ENCODE assay signal across 8 cellular contexts in genomic region chr14:69535230-69535848, GRCh38. TPM values are rescaled to one million over a fixed set of nuclear protein-coding genes. Genes with fewer than 3 reads are reported as not detected.
DNase-seq lines count a peak whose midpoint lies in the region; ATAC-seq, FAIRE-seq and TF ChIP-seq lines count a peak whose summit lies in the region.

No MANE protein-coding gene starts in this region.

- H3K27ac ChIP-seq in DND-41 (ENCODE audit: low read length), result no peak overlapping the region

- H3K36me3 Mint-ChIP-seq in WTC11, result no peaks in the 10 kb centered on the region

- 0 out of 2 replicates have a peak, but pooled peaks cover 3% of the 10 kb centered on the region for H3K27me3 Mint-ChIP-seq in WTC11 (ENCODE audit: low read depth)

- POLR2A ChIA-PET in WTC11 (lab: Charles Lee), result interaction anchor here (1.4 kb wide), 1 partner anchor 39 kb away, joined by 5 read pairs; the partner anchor contains the start of gene CCDC177

- no peaks in the 10 kb centered on the region for H4K20me1 ChIP-seq in DND-41 (ENCODE audit: insufficient read depth, low read length)

- no peaks in the 10 kb centered on the region for H3K4me1 ChIP-seq in DND-41 (ENCODE audit: insufficient read depth, low read length)

- no peak for FAIRE-seq in GM19239 (lab: Jason Lieb, UNC)

- H3K4me2 ChIP-seq in DND-41 (ENCODE audit: insufficient read depth, low read length), result no peak overlapping the region

- H3K9me3 Mint-ChIP-seq in WTC11, result no peaks in the 10 kb centered on the region

- ATAC-seq in DND-41 (ENCODE audit: insufficient read depth, low read depth) (no peak), WTC11 (peak; percentile 98), GM21390 (IDR thresholded peaks at IDR 0.05; ENCODE audit: unreplicated experiment) (no peak), HG03342 (IDR thresholded peaks at IDR 0.05; ENCODE audit: unreplicated experiment) (no peak)

- no peak overlapping the region for H3K4me3 Mint-ChIP-seq in WTC11

- peaks cover 9% of the 10 kb centered on the region for H3K27me3 ChIP-seq in DND-41 (ENCODE audit: insufficient read depth, low read length, poor library complexity)

- H3K9me3 ChIP-seq in DND-41 (ENCODE audit: insufficient read depth, low read length, severe bottlenecking), result no peaks in the 10 kb centered on the region

- H3K4me1 Mint-ChIP-seq in WTC11, result 0 out of 2 replicates have a peak, but pooled peaks cover 7% of the 10 kb centered on the region

- no peak overlapping the region for H3K27ac Mint-ChIP-seq in WTC11

- DNase-seq in DND-41 (no peak), NCI-H146 treated with DMSO at 0.1 percent for 48 hours (lab: John Stamatoyannopoulos, UW; ENCODE audit: unreplicated experiment) (peak; percentile 31), WTC11 (ENCODE audit: low spot score) (peak; percentile 75), hepatic stellate cell (ENCODE audit: low spot score) (peak; percentile 77), smooth muscle cell of the brain vasculature (ENCODE audit: low read depth, low spot score) (peak; percentile 6), GM19239 (ENCODE audit: insufficient read length, low spot score) (no peak)

- H2AFZ ChIP-seq in DND-41 (ENCODE audit: low read depth, low read length), result no peak overlapping the region

- CTCF ChIA-PET in WTC11 (lab: Charles Lee), result interaction anchor here (0.6 to 4.5 kb wide), 31 partner anchors 9 to 493 kb away, joined by 3 to 79 read pairs (median 5); partner anchors contain the start of genes CCDC177, PLEKHD1 and SMOC1

- H3K36me3 ChIP-seq in DND-41 (ENCODE audit: insufficient read depth, low read length), result no peaks in the 10 kb centered on the region

- no peak overlapping the region for H3K4me3 ChIP-seq in DND-41 (ENCODE audit: low read depth in 1 of 2, low read length in 2 of 2)

- H3K79me2 ChIP-seq in DND-41 (ENCODE audit: insufficient read depth, low read length), result no peaks in the 10 kb centered on the region

- no peak overlapping the region for H3K9ac ChIP-seq in DND-41 (ENCODE audit: low read depth, low read length)

- peak; percentile 46 for TF ChIP-seq CTCF in DND-41 (IDR thresholded peaks at IDR 0.05; ENCODE audit: borderline replicate concordance, extremely low read depth, low read length, poor library complexity, severe bottlenecking)
- TF ChIP-seq CTCF in WTC11 (IDR thresholded peaks at IDR 0.05), result peak; percentile 29

TF ChIP-seq in WTC11, 78 proteins besides CTCF, POLR2A, EP300 and RAD21:
- peak; percentile 31; the same call in 1 of the 2 replicates for TF ChIP-seq ZBTB21 (CRISPR knock-in tag; IDR thresholded peaks at IDR 0.05; ENCODE audit: borderline replicate concordance)
- TF ChIP-seq, protein P1, sequence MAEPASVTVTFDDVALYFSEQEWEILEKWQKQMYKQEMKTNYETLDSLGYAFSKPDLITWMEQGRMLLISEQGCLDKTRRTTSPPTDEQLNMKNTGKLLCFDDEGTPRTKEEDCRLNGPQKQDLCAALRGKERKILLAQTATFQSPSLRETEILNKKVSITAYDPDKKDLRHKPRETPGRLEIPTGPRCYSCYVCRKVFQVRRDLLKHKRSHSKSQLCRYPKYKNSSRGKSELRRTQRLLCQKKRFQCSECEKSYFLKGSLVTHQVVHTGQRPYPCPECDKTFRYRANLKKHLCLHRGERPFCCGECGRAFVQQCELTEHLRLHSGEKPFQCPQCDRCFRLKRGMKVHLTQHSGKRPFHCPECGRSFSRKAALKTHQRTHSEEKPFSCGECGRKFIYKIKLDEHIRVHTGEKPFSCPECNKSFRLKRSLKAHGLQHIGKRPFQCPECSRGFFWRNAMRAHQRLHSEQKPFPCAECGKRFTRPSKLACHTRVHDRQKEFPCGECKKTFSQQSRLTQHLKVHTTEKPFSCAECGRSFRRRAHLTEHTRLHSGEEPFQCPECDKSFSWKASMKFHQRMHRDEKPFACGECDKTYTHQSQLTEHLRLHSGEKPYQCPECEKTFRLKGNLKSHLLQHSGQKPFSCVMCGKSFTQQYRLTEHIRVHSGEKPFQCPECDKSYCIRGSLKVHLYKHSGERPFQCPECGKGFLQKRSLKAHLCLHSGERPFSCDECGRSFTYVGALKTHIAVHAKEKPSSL (CRISPR knock-in tag; conservative IDR thresholded peaks at IDR 0.05), result no peak

RNA-seq across cellular contexts. Expression of gene CCDC177, which starts 39.3 kb away (rescaled TPM):
- 1.7 to 2.2 TPM (median 2.1 TPM) in 3 replicates for total RNA-seq in WTC11 (2021)

RNA-seq across cellular contexts. Expression of gene PLEKHD1, which starts 50.8 kb away (rescaled TPM):
- total RNA-seq in WTC11 (2021), result 0.85 to 1.0 TPM (median 0.87 TPM) in 3 replicates

Comparison
In these comparisons a context has a peak if more than half of its experiments do, and no peak if none do; other contexts are left out.
1. DNase-seq: peak in NCI-H146 treated with DMSO at 0.1 percent for 48 hours (single experiment), WTC11 (single experiment), hepatic stellate cell (single experiment) and smooth muscle cell of the brain vasculature (single experiment); none in DND-41 (single experiment) and GM19239 (single experiment).